In the genomic region with DNA sequence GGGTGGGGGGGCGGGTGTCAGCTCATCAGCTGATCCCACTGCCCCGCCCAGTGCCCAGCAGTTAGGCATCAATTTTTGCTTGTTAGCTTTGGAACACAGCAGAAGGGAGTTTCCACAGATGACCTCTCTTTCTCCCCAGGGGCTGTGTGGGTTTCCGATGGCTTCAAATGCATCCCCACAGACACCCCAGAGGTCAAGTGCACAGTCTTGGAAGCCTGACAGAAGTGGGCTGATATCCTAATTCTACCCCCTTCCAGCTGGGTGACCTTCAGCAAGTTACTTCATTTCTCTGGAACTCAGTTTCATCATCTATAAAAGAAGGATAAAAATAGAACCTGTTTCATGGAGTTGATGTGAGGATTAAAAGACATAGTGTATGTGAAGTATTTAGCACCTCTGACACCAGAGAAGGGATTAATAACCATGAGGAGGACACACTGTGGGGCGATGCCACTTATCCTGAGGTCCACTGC, we compare ENCODE assay signal across 11 cellular contexts. TPM values are rescaled to one million over a fixed set of nuclear protein-coding genes. Genes with fewer than 3 reads are reported as not detected.
A peak's percentile ranks its signal among the peaks of the same experiment; 100 is the strongest.
DNase-seq lines count a peak whose midpoint lies in the region; ATAC-seq, FAIRE-seq and TF ChIP-seq lines count a peak whose summit lies in the region.
"Had no signal": no experiment of that assay in that cellular context is flagged by ENCODE, and none has a peak within 500 bp of the region (broad histone marks: within the 10 kb centered on the region; RNA-seq: fewer than 3 reads in every experiment).

No MANE protein-coding gene starts in this region.

- no peak overlapping the region for H3K4me2 ChIP-seq in H1 (ENCODE audit: insufficient read depth in 1 of 2, low read depth in 2 of 2, low read length in 2 of 2)

- H4K8ac ChIP-seq in H1 (ENCODE audit: extremely low read depth, insufficient read depth, low read length) = no peak overlapping the region

- intact Hi-C loops in stomach (cut with DNase I; ENCODE audit: low total_unique reads) = no loop called here

- H3K27ac ChIP-seq in H1 (ENCODE audit: low read depth, low read length) = no peak overlapping the region
- peak overlapping the region in 3 of 5 donors; percentile 37 to 90 (median 76) for H3K27ac ChIP-seq in stomach
- H3K27ac ChIP-seq: uterus had no signal

- H3K4me3 ChIP-seq in H1 (ENCODE audit: extremely low read depth in 1 of 4, insufficient read depth in 2 of 4, low read depth in 3 of 4, low read length in 4 of 4) (no peak overlapping the region), stomach (no peak overlapping the region)
- H3K4me3 ChIP-seq: uterus had no signal

- H2BK20ac ChIP-seq in H1 (ENCODE audit: low read length) = peak overlapping the region; percentile 73; the same call in 1 of the 2 replicates

- H3K36me3 ChIP-seq in H1 (ENCODE audit: control insufficient read depth in 2 of 4, insufficient read depth in 4 of 4, low read length in 3 of 4) (peaks cover 6 to 20% (median 9%) of the 10 kb centered on the region in 4 experiments; a peak in 6 of 8 replicates), stomach (peaks cover 0 to 7% (median 2%) of the 10 kb centered on the region in 4 donors)
- H3K36me3 ChIP-seq: uterus had no signal

- DNase-seq in NCI-H146 (lab: John Stamatoyannopoulos, UW) (peak; percentile 58), NCI-H146 treated with DMSO at 0.1 percent for 48 hours (lab: John Stamatoyannopoulos, UW; ENCODE audit: unreplicated experiment) (no peak), H1 (ENCODE audit: low read depth in 1 of 2, low spot score in 2 of 2) (no peak), stomach (no peak), DMS 273 treated with DMSO at 0.1 percent for 48 hours (lab: John Stamatoyannopoulos, UW) (no peak), GF-D8 (lab: John Stamatoyannopoulos, UW) (no peak), inferior parietal cortex (ENCODE audit: extremely low spot score) (no peak)
- DNase-seq: 8988T, NCI-H1930, uterus had no signal

- H3K4ac ChIP-seq in H1 (replicated peaks; ENCODE audit: insufficient read length, low read depth, low read length) = no peak overlapping the region

- H3K9ac ChIP-seq in H1 (replicated peaks in 1 of 4; ENCODE audit: extremely low read depth in 1 of 4, low read depth in 3 of 4, low read length in 3 of 4) = no peak overlapping the region

- H3K27me3 ChIP-seq in H1 (replicated peaks in 1 of 4; ENCODE audit: control insufficient read depth in 3 of 4, extremely low read depth in 1 of 4, insufficient read depth in 3 of 4, low read length in 3 of 4) (no peaks in the 10 kb centered on the region), stomach (no peaks in the 10 kb centered on the region)
- H3K27me3 ChIP-seq: uterus had no signal

- H2BK12ac ChIP-seq in H1 (ENCODE audit: low read depth, low read length) = no peak overlapping the region

- H3K56ac ChIP-seq in H1 (replicated peaks; ENCODE audit: insufficient read length, low read depth, low read length) = no peak overlapping the region

- peaks cover 0 to 92% of the 10 kb centered on the region in 2 experiments; a peak in 3 of 4 replicates for H3K79me2 ChIP-seq in H1 (ENCODE audit: control insufficient read depth in 1 of 2, insufficient read depth in 2 of 2, low read length in 2 of 2)

- no peak overlapping the region for H3K18ac ChIP-seq in H1 (ENCODE audit: extremely low read depth, low read length)

- no peak for TF ChIP-seq POLR2A in H1 (IDR thresholded peaks at IDR 0.05; ENCODE audit: control extremely low read depth in 1 of 2, low read depth in 2 of 2, low read length in 2 of 2)
- no peak for TF ChIP-seq POLR2A in stomach (IDR thresholded peaks at IDR 0.05)

- peak; percentile 41 for ATAC-seq in HG02981 (IDR thresholded peaks at IDR 0.05; ENCODE audit: unreplicated experiment)

- no peak for TF ChIP-seq EP300 in H1 (IDR thresholded peaks at IDR 0.05; ENCODE audit: borderline replicate concordance in 1 of 2, low read depth in 2 of 2, low read length in 2 of 2)
- TF ChIP-seq EP300 in stomach (IDR thresholded peaks at IDR 0.05) = no peak

- H3K9me3 ChIP-seq in H1 (ENCODE audit: insufficient read depth in 2 of 2, low read depth in 1 of 2, low read length in 1 of 2) (no peaks in the 10 kb centered on the region), stomach (no peaks in the 10 kb centered on the region)
- H3K9me3 ChIP-seq: uterus had no signal

- H4K91ac ChIP-seq in H1 (replicated peaks; ENCODE audit: insufficient read length, low read length) = no peak overlapping the region

- no peak overlapping the region for H4K5ac ChIP-seq in H1 (ENCODE audit: insufficient read length, low read depth, low read length)

- H2AK5ac ChIP-seq in H1 (ENCODE audit: low read depth, low read length) = no peak overlapping the region

- TF ChIP-seq CTCF in H1 (IDR thresholded peaks at IDR 0.05; ENCODE audit: control extremely low read depth in 1 of 3, insufficient read depth in 1 of 3, low read depth in 1 of 3, low read length in 3 of 3) = no peak
- TF ChIP-seq CTCF in stomach (IDR thresholded peaks at IDR 0.05) = no peak

- CTCF ChIA-PET in H1 (lab: Charles Lee; ENCODE audit: partially characterized antibody) = interaction anchor here (1.0 to 1.4 kb wide), 4 partner anchors 13 to 48 kb away, joined by 3 to 6 read pairs (median 3); no protein-coding TSS in a partner anchor

- peaks cover 2% of the 10 kb centered on the region; the same call in 1 of the 2 replicates for H3K23me2 ChIP-seq in H1 (ENCODE audit: low read depth, low read length)

- H2BK120ac ChIP-seq in H1 (replicated peaks; ENCODE audit: low read depth, low read length) = no peak overlapping the region

- H4K20me1 ChIP-seq in H1 (replicated peaks in 1 of 2; ENCODE audit: control insufficient read depth in 1 of 2, insufficient read depth in 2 of 2, low read length in 2 of 2) = peaks cover 0 to 13% of the 10 kb centered on the region in 2 experiments

- no peak for FAIRE-seq in H1 (lab: Jason Lieb, UNC)

- no peak overlapping the region for H3K14ac ChIP-seq in H1 (ENCODE audit: insufficient read length)

- no peak for TF ChIP-seq RAD21 in H1 (IDR thresholded peaks at IDR 0.05 in 1 of 2, conservative IDR thresholded peaks at IDR 0.05 in 1 of 2; ENCODE audit: low read depth in 2 of 2, low read length in 2 of 2)

- H2BK15ac ChIP-seq in H1 (ENCODE audit: low read length) = 0 out of 2 replicates have a peak overlapping the region, but pooled peaks have one; percentile 36

- POLR2A ChIA-PET in H1 (lab: Charles Lee; ENCODE audit: partially characterized antibody) = no interaction called here

- H3K4me1 ChIP-seq in H1 (replicated peaks in 1 of 4; ENCODE audit: control insufficient read depth in 3 of 4, insufficient read depth in 4 of 4, low read length in 3 of 4) = peaks cover 11 to 29% (median 21%) of the 10 kb centered on the region in 4 experiments; a peak in 6 of 7 replicates
- H3K4me1 ChIP-seq in stomach = peaks cover 21 to 39% (median 29%) of the 10 kb centered on the region in 4 donors
- H3K4me1 ChIP-seq: uterus had no signal

- H3K79me1 ChIP-seq in H1 (ENCODE audit: low read depth, low read length) = peaks cover 19% of the 10 kb centered on the region; the same call in 1 of the 2 replicates

- WGBS in H1 (ENCODE audit: extremely low coverage in 1 of 2, insufficient coverage in 1 of 2, insufficient read length in 1 of 2, insufficient replicate concordance in 2 of 2, low coverage in 1 of 2, low lambda C conversion rate in 2 of 2, missing lambda C conversion rate in 1 of 2), 2 experiments = 81% methylated on average over 4 of the region's 4 CpGs; no CpG with 5 or more reads in 1 of the 2 experiments
- 67 to 78% (median 73%) methylated on average over 4 of the region's 4 CpGs for WGBS in stomach, 5 donors

- H2AFZ ChIP-seq in H1 (ENCODE audit: low read length) = no peak overlapping the region

- no peak overlapping the region for H2BK5ac ChIP-seq in H1 (ENCODE audit: low read depth, low read length)

- no peak overlapping the region for H3K23ac ChIP-seq in H1 (ENCODE audit: insufficient read length)

TF ChIP-seq in H1, 55 proteins besides CTCF, POLR2A, EP300 and RAD21 (continues in another document):
- TF ChIP-seq RBBP5 (IDR thresholded peaks at IDR 0.05; ENCODE audit: borderline replicate concordance, low read depth, low read length) = no peak
- no peak for TF ChIP-seq EZH2 (IDR thresholded peaks at IDR 0.05; ENCODE audit: low read depth, low read length, severe bottlenecking)
- TF ChIP-seq TAF1 (IDR thresholded peaks at IDR 0.05; ENCODE audit: low read depth, low read length) = no peak
- TF ChIP-seq GABPA (IDR thresholded peaks at IDR 0.05; ENCODE audit: borderline replicate concordance, insufficient read depth, low read length) = no peak
- TF ChIP-seq KDM4A (IDR thresholded peaks at IDR 0.05; ENCODE audit: low read depth, low read length, severe bottlenecking) = no peak
- no peak for TF ChIP-seq RNF2 (IDR thresholded peaks at IDR 0.05; ENCODE audit: borderline replicate concordance, low read depth, low read length, missing control alignments, poor library complexity, severe bottlenecking)
- TF ChIP-seq CHD1 (IDR thresholded peaks at IDR 0.05; ENCODE audit: low read depth, low read length) = no peak
- TF ChIP-seq ASH2L (IDR thresholded peaks at IDR 0.05; ENCODE audit: low read length) = no peak
- TF ChIP-seq PHF8 (conservative IDR thresholded peaks at IDR 0.05; ENCODE audit: low read depth, low read length) = no peak
- no peak for TF ChIP-seq SP2 (IDR thresholded peaks at IDR 0.05; ENCODE audit: low read length)
- no peak for TF ChIP-seq SIN3A (conservative IDR thresholded peaks at IDR 0.05 in 1 of 2, IDR thresholded peaks at IDR 0.05 in 1 of 2; ENCODE audit: low read depth in 1 of 2, low read length in 2 of 2)
- no peak for TF ChIP-seq SAP30 (IDR thresholded peaks at IDR 0.05; ENCODE audit: insufficient read depth, insufficient replicate concordance, low read length)
- no peak for TF ChIP-seq CBX8 (IDR thresholded peaks at IDR 0.05; ENCODE audit: borderline replicate concordance, low read depth, low read length)
- no peak for TF ChIP-seq POLR2AphosphoS5 (IDR thresholded peaks at IDR 0.05; ENCODE audit: low read depth, low read length)
- TF ChIP-seq CREB1 (IDR thresholded peaks at IDR 0.05) = no peak
- TF ChIP-seq SIRT6 (IDR thresholded peaks at IDR 0.05; ENCODE audit: low read length) = no peak
- TF ChIP-seq JUN (IDR thresholded peaks at IDR 0.05; ENCODE audit: low read depth, low read length) = no peak
- no peak for TF ChIP-seq SIX5 (IDR thresholded peaks at IDR 0.05; ENCODE audit: low read depth, low read length)

RNA-seq across cellular contexts. Expression of a gene that starts 22.0 kb away (rescaled TPM):
- 27.3 and 29.5 TPM in 2 replicates for total RNA-seq in H1 (2021; fragmentation: NEBNext Ultra II Directional; extraction: Animal tissue kit (Norgen Biotek cat#: 25700))
- polyA plus RNA-seq in H1 (2011; rRNA removed) (16.5 and 21.0 TPM in 2 replicates), stomach (1 to 10 TPM; 3.1 to 7.3 (median 5.9) TPM)
- 17.9 TPM for polyA plus RNA-seq in H1 (2011; cell fraction: cytosol; rRNA removed)
- polyA plus RNA-seq in H1 (2011; cell fraction: nucleus; rRNA removed) = 15.4 TPM
- polyA plus RNA-seq in H1 (2012, experiment 1 of 2) = 19.8 to 23.0 TPM (median 20.7 TPM) in 4 replicates
- polyA plus RNA-seq in H1 (2012, experiment 2 of 2) = 9.0 TPM
- 19.0 TPM for polyA plus RNA-seq in H1 (2013, experiment 1 of 2)
- polyA plus RNA-seq in H1 (2013, experiment 2 of 2) = 19.0 TPM
- 26.2 and 28.0 TPM in 2 replicates for polyA minus RNA-seq in H1 (2011; rRNA and poly(A)+ RNA removed)
- polyA minus RNA-seq in H1 (2011; cell fraction: cytosol; rRNA and poly(A)+ RNA removed) = 13.6 TPM
- 15.7 TPM for polyA minus RNA-seq in H1 (2011; cell fraction: nucleus; rRNA and poly(A)+ RNA removed)
- total RNA-seq in stomach = 1 to 10 TPM in 3 of 5 donors, not detected in 2; 1.8 to 7.1 (median 3.6) TPM
